Comparison of ENCODE assay signal across 19 cellular contexts in genomic region chr3:84968701-84969235, GRCh38. TPM values are rescaled to one million over a fixed set of nuclear protein-coding genes. Genes with fewer than 3 reads are reported as not detected.
"Had no signal": no experiment of that assay in that cellular context is flagged by ENCODE, and none has a peak within 500 bp of the region (broad histone marks: within the 10 kb centered on the region; RNA-seq: fewer than 3 reads in every experiment).

No MANE protein-coding gene starts in this region.

- H3K36me3 ChIP-seq: cardiac muscle cell, left ventricle myocardium inferior, ovary, right lobe of liver, tibial nerve had no signal

- FAIRE-seq: colon, urothelium cell line had no signal

- DNase-seq: activated CD4-positive, alpha-beta T cell treated with anti-CD3 and anti-CD28 coated beads for 36 hours; activated CD4-positive, alpha-beta T cell treated with anti-CD3 and anti-CD28 coated beads, Interleukin-2, amount 50 U/mL, for 48 hours; foreskin keratinocyte; head of caudate nucleus; left ventricle myocardium inferior; ovary; right lobe of liver; stimulated activated CD4-positive, alpha-beta T cell treated with anti-CD3 and anti-CD28 coated beads, Interleukin-4, amount 100 ng/mL, for 24 hours; T-helper 17 cell had no signal

- H3K27me3 Mint-ChIP-seq: activated CD4-positive, alpha-beta T cell treated with anti-CD3 and anti-CD28 coated beads for 36 hours; activated naive CD8-positive, alpha-beta T cell; memory B cell; stimulated activated memory B cell treated with anti-CD40 and anti-IgM and Interleukin-4, amounts not matched to agents 10 μg/mL and 1 μg/mL and 100 μg/mL, for 72 hours; T-helper 17 cell had no signal

- H3K4me1 ChIP-seq: foreskin keratinocyte, left ventricle myocardium inferior, right lobe of liver, tibial nerve had no signal

- H3K4me2 ChIP-seq: smooth muscle cell had no signal

- H3K27me3 ChIP-seq: cardiac muscle cell, ovary, right lobe of liver, tibial nerve had no signal

- H3K4me1 Mint-ChIP-seq: activated CD4-positive, alpha-beta T cell treated with anti-CD3 and anti-CD28 coated beads for 36 hours; memory B cell; stimulated activated memory B cell treated with anti-CD40 and anti-IgM and Interleukin-4, amounts not matched to agents 10 μg/mL and 1 μg/mL and 100 μg/mL, for 72 hours; T-helper 17 cell had no signal

- H3K36me3 Mint-ChIP-seq: activated naive CD8-positive, alpha-beta T cell; memory B cell; stimulated activated memory B cell treated with anti-CD40 and anti-IgM and Interleukin-4, amounts not matched to agents 10 μg/mL and 1 μg/mL and 100 μg/mL, for 72 hours had no signal

- H3K27ac Mint-ChIP-seq: activated CD4-positive, alpha-beta T cell treated with anti-CD3 and anti-CD28 coated beads for 36 hours; activated naive CD8-positive, alpha-beta T cell; memory B cell; stimulated activated memory B cell treated with anti-CD40 and anti-IgM and Interleukin-4, amounts not matched to agents 10 μg/mL and 1 μg/mL and 100 μg/mL, for 72 hours; T-helper 17 cell had no signal

- H3K27ac ChIP-seq: cardiac muscle cell, foreskin keratinocyte, left ventricle myocardium inferior, ovary, right lobe of liver had no signal

- H3K9me3 ChIP-seq: left ventricle myocardium inferior, ovary, right lobe of liver, tibial nerve had no signal

- H3K9me3 Mint-ChIP-seq: neural crest cell had no signal

- H3K4me3 Mint-ChIP-seq: activated CD4-positive, alpha-beta T cell treated with anti-CD3 and anti-CD28 coated beads for 36 hours; activated naive CD8-positive, alpha-beta T cell; memory B cell; stimulated activated memory B cell treated with anti-CD40 and anti-IgM and Interleukin-4, amounts not matched to agents 10 μg/mL and 1 μg/mL and 100 μg/mL, for 72 hours; T-helper 17 cell had no signal

- H3K4me3 ChIP-seq: cardiac muscle cell, left ventricle myocardium inferior, ovary, right lobe of liver, smooth muscle cell had no signal

RNA-seq across cellular contexts. Expression of gene CADM2, which starts 10.0 kb away (rescaled TPM):
- total RNA-seq: epithelial cell of proximal tubule, foreskin keratinocyte had no signal
- polyA plus RNA-seq: smooth muscle cell had no signal
